12 cellular contexts compared by ENCODE assay signal in the genomic region with DNA sequence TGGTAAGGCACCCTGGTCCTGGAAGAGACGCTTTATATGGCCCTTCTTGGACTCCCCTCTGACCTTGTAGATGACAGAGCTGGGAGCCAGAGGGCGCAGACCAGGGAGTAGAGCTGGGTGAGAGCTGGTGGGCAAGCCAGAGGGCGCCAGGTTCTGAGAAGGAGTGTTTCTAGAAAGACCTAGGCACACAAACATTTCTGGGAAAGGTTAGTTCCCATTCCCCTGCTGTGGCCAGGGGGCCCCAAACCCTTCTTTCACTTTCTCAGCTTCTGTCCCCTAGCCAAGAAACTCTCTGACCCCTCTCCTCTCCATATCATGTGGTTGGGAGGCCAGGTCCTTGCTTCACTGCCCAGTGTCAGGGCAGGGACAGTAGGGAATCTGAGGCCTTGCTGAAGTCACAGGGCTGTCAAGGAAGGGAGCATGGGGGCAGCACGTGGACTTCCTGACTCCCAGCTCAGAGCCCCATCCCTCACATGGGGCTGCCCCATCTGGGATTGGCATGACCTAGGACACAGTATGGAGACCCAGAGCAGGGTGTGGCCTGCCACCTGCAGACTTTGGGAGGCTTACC. TPM values are rescaled to one million over a fixed set of nuclear protein-coding genes. Genes with fewer than 3 reads are reported as not detected.
DNase-seq lines count a peak whose midpoint lies in the region; ATAC-seq and TF ChIP-seq lines count a peak whose summit lies in the region.
"Had no signal": no experiment of that assay in that cellular context is flagged by ENCODE, and none has a peak within 500 bp of the region (broad histone marks: within the 10 kb centered on the region; RNA-seq: fewer than 3 reads in every experiment).

No MANE protein-coding gene starts in this region.

- peaks cover 3% of the 10 kb centered on the region for H3K27me3 Mint-ChIP-seq in activated naive CD8-positive, alpha-beta T cell treated with anti-CD3 and anti-CD28 coated beads, Interleukin-2, amount 50 U/mL, for 24 hours
- H3K27me3 Mint-ChIP-seq: memory B cell had no signal

- DNase-seq in KBM-7, result peak; percentile 47
- peak; percentile 70 to 79 for DNase-seq in activated CD4-positive, alpha-beta T cell treated with anti-CD3 and anti-CD28 coated beads, Interleukin-2, amount 50 U/mL, for 48 hours
- peak; percentile 69 for DNase-seq in activated naive CD8-positive, alpha-beta T cell treated with anti-CD3 and anti-CD28 coated beads, Interleukin-2, amount 50 U/mL, for 24 hours
- peak; percentile 46 for DNase-seq in stimulated activated CD4-positive, alpha-beta T cell treated with anti-CD3 and anti-CD28 coated beads, Interleukin-4, amount 100 ng/mL, for 24 hours
- no peak for DNase-seq in coronary artery (ENCODE audit: low spot score)
- DNase-seq in SKM-1 treated with dmso at 0.1 percent for 144 hours (lab: John Stamatoyannopoulos, UW; ENCODE audit: unreplicated experiment), result no peak
- no peak for DNase-seq in foreskin keratinocyte
- DNase-seq: NCI-H748 treated with DMSO at 0.1 percent for 48 hours had no signal

- TF ChIP-seq CTCF in coronary artery (IDR thresholded peaks at IDR 0.05), result no peak
- TF ChIP-seq CTCF in foreskin keratinocyte (conservative IDR thresholded peaks at IDR 0.05), result no peak

- peak overlapping the region in 1 of 2 donors; percentile 25 for H3K27ac ChIP-seq in coronary artery
- H3K27ac ChIP-seq in foreskin keratinocyte, result no peak overlapping the region
- H3K27ac ChIP-seq: body of pancreas had no signal

- peak overlapping the region; percentile 98 for H3K4me3 Mint-ChIP-seq in activated naive CD8-positive, alpha-beta T cell treated with anti-CD3 and anti-CD28 coated beads, Interleukin-2, amount 50 U/mL, for 24 hours
- H3K4me3 Mint-ChIP-seq: CD14-positive monocyte, memory B cell had no signal

- in situ Hi-C loops in KBM-7 (cut with MboI; ENCODE audit: low pct_unique_long_range_greater_than_20kb, low sequenced_read_pairs), result no loop called here

- H3K4me3 ChIP-seq in coronary artery, result no peak overlapping the region
- H3K4me3 ChIP-seq: body of pancreas had no signal

- H3K27me3 ChIP-seq in foreskin keratinocyte, result no peaks in the 10 kb centered on the region
- H3K27me3 ChIP-seq: body of pancreas had no signal

- H3K4me1 ChIP-seq in foreskin keratinocyte, result no peaks in the 10 kb centered on the region

- H3K4me1 Mint-ChIP-seq in activated naive CD8-positive, alpha-beta T cell treated with anti-CD3 and anti-CD28 coated beads, Interleukin-2, amount 50 U/mL, for 24 hours, result peaks cover 76% of the 10 kb centered on the region

- no peaks in the 10 kb centered on the region for H3K9me3 Mint-ChIP-seq in activated naive CD8-positive, alpha-beta T cell treated with anti-CD3 and anti-CD28 coated beads, Interleukin-2, amount 50 U/mL, for 24 hours
- H3K9me3 Mint-ChIP-seq: CD14-positive monocyte, memory B cell had no signal

- H3K36me3 Mint-ChIP-seq in activated naive CD8-positive, alpha-beta T cell treated with anti-CD3 and anti-CD28 coated beads, Interleukin-2, amount 50 U/mL, for 24 hours (ENCODE audit: low read depth), result peaks cover 55% of the 10 kb centered on the region

- peak overlapping the region; percentile 95 for H3K27ac Mint-ChIP-seq in activated naive CD8-positive, alpha-beta T cell treated with anti-CD3 and anti-CD28 coated beads, Interleukin-2, amount 50 U/mL, for 24 hours
- H3K27ac Mint-ChIP-seq: memory B cell had no signal

- ATAC-seq in activated naive CD8-positive, alpha-beta T cell treated with anti-CD3 and anti-CD28 coated beads, Interleukin-2, amount 50 U/mL, for 24 hours, result peak; percentile 11
- ATAC-seq in HG03139 (IDR thresholded peaks at IDR 0.05; ENCODE audit: unreplicated experiment), result no peak
- ATAC-seq in foreskin keratinocyte, result no peak

RNA-seq across cellular contexts. Expression of a gene that starts 3.6 kb away (rescaled TPM):
- 20.5 and 24.5 TPM in 2 replicates for total RNA-seq in foreskin keratinocyte
- polyA plus RNA-seq in foreskin keratinocyte, result 23.5 and 26.5 TPM in 2 replicates

RNA-seq across cellular contexts. Expression of a gene that starts 5.3 kb away (rescaled TPM):
- 5.0 and 5.4 TPM in 2 replicates for total RNA-seq in foreskin keratinocyte
- polyA plus RNA-seq in foreskin keratinocyte, result 3.8 and 4.0 TPM in 2 replicates

RNA-seq across cellular contexts. Expression of a gene that starts 38.7 kb away (rescaled TPM):
- total RNA-seq in foreskin keratinocyte, result 5.7 and 6.2 TPM in 2 replicates
- polyA plus RNA-seq in foreskin keratinocyte, result 5.9 and 7.3 TPM in 2 replicates

RNA-seq across cellular contexts. Expression of a gene that starts 44.1 kb away (rescaled TPM):
- total RNA-seq in foreskin keratinocyte, result 115 and 118 TPM in 2 replicates
- polyA plus RNA-seq in foreskin keratinocyte, result 104 and 110 TPM in 2 replicates

Comparison
In these comparisons a context has a peak if more than half of its experiments do, and no peak if none do; other contexts are left out.
1. DNase-seq: peak in KBM-7 (single experiment), activated CD4-positive, alpha-beta T cell treated with anti-CD3 and anti-CD28 coated beads, Interleukin-2, amount 50 U/mL, for 48 hours (2 of 2), activated naive CD8-positive, alpha-beta T cell treated with anti-CD3 and anti-CD28 coated beads, Interleukin-2, amount 50 U/mL, for 24 hours (single experiment) and stimulated activated CD4-positive, alpha-beta T cell treated with anti-CD3 and anti-CD28 coated beads, Interleukin-4, amount 100 ng/mL, for 24 hours (single experiment); none in coronary artery (single experiment), SKM-1 treated with dmso at 0.1 percent for 144 hours (single experiment) and foreskin keratinocyte (0 of 2).